Comparison of ENCODE assay signal across 14 cellular contexts in the genomic region with DNA sequence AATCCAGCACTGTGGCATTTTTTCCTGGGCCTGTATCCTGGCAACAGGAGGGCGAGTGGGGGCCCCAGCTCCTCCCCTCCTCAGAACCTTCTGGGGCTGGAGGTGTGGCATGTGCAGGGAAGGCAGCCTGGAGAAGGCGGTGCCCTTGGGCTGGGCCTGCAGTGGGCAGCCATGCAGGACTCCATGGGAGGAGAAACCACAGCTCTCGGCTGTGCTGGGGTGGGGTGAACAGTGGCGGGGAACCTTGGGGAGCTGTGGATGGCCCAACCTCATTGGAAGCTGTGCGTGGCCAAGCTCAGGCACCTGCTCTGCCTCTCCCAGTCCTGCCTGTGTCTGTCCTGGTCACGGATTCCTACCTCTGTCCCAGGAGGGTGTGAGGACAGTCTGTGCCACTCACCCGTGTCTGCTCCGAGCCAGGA. TPM values are rescaled to one million over a fixed set of nuclear protein-coding genes. Genes with fewer than 3 reads are reported as not detected.
DNase-seq lines count a peak whose midpoint lies in the region; ATAC-seq, FAIRE-seq and TF ChIP-seq lines count a peak whose summit lies in the region.
"Had no signal": no experiment of that assay in that cellular context is flagged by ENCODE, and none has a peak within 500 bp of the region (broad histone marks: within the 10 kb centered on the region; RNA-seq: fewer than 3 reads in every experiment).

No MANE protein-coding gene starts in this region.

- no peaks in the 10 kb centered on the region for H3K27me3 Mint-ChIP-seq in Calu3 (ENCODE audit: unreplicated experiment)
- H3K27me3 Mint-ChIP-seq: activated B cell treated with CpG ODN at 0.5 μM for 24 hours; stimulated activated naive CD8-positive, alpha-beta T cell treated with anti-CD3 and anti-CD28 coated beads, Interleukin-15, amount 100 ng/mL, for 72 hours had no signal

- H3K36me3 Mint-ChIP-seq in Calu3 (ENCODE audit: insufficient read depth, unreplicated experiment) = peaks cover 6% of the 10 kb centered on the region

- no peak overlapping the region for H2AFZ ChIP-seq in HepG2 (ENCODE audit: low read length)

- no peak overlapping the region for H3K4me2 ChIP-seq in HepG2 (ENCODE audit: low read depth, low read length)

- H3K4me3 Mint-ChIP-seq in Calu3 (ENCODE audit: low read depth, unreplicated experiment) = no peak overlapping the region
- H3K4me3 Mint-ChIP-seq: activated B cell treated with CpG ODN at 0.5 μM for 24 hours; HFFc6; stimulated activated naive CD8-positive, alpha-beta T cell treated with anti-CD3 and anti-CD28 coated beads, Interleukin-15, amount 100 ng/mL, for 72 hours had no signal

- H3K27me3 ChIP-seq in HepG2 (ENCODE audit: control insufficient read depth in 1 of 2, insufficient read depth in 2 of 2, low read length in 2 of 2) (no peaks in the 10 kb centered on the region), tibial artery (no peaks in the 10 kb centered on the region)

- no peak for TF ChIP-seq CTCF in coronary artery (IDR thresholded peaks at IDR 0.05)
- TF ChIP-seq CTCF in HepG2 (CRISPR knock-in tag; IDR thresholded peaks at IDR 0.05) = no peak
- TF ChIP-seq CTCF in tibial artery (IDR thresholded peaks at IDR 0.05) = no peak
- no peak for TF ChIP-seq CTCF in Calu3 (IDR thresholded peaks at IDR 0.05; ENCODE audit: unreplicated experiment)

- peaks cover 91% of the 10 kb centered on the region for H3K79me2 ChIP-seq in HepG2 (ENCODE audit: insufficient read depth, low read length)

- peak overlapping the region; percentile 68 for H3K4me3 ChIP-seq in coronary artery
- no peak overlapping the region for H3K4me3 ChIP-seq in HepG2 (replicated peaks in 1 of 3; ENCODE audit: insufficient read depth in 1 of 3, low read depth in 2 of 3, low read length in 3 of 3)
- H3K4me3 ChIP-seq in tibial artery = peak overlapping the region; percentile 28 to 34
- H3K4me3 ChIP-seq: GM12878 had no signal

- CTCF ChIA-PET in HepG2 (lab: Yijun Ruan, JAX; ENCODE audit: low intra/inter-chr PET ratio, low total read pairs) (no interaction called here), Calu3 (lab: Charles Lee) (no interaction called here)

- H4K20me1 ChIP-seq in HepG2 (ENCODE audit: insufficient read depth, low read length) = peaks cover 37% of the 10 kb centered on the region; the same call in 1 of the 2 replicates

- intact Hi-C loops in HepG2 (cut with micrococcal nuclease; ENCODE audit: unreplicated experiment) (no loop called here), tibial artery (cut with DNase I; ENCODE audit: low total_unique reads) (loop anchor here (5.0 kb wide), 1 partner anchor 118 kb away; no protein-coding TSS in a partner anchor), Calu3 (cut with micrococcal nuclease; ENCODE audit: unreplicated experiment) (no loop called here)

- no peak for TF ChIP-seq EP300 in HepG2 (IDR thresholded peaks at IDR 0.05; ENCODE audit: low read depth in 2 of 2, low read length in 2 of 2)
- TF ChIP-seq EP300 in HepG2 (CRISPR knock-in tag; IDR thresholded peaks at IDR 0.05; ENCODE audit: borderline replicate concordance) = no peak

- peaks cover 0 to 2% of the 10 kb centered on the region in 2 experiments; a peak in 3 of 5 replicates for H3K36me3 ChIP-seq in HepG2 (replicated peaks in 1 of 2; ENCODE audit: control insufficient read depth in 1 of 2, insufficient read depth in 2 of 2, low read length in 2 of 2)
- no peaks in the 10 kb centered on the region for H3K36me3 ChIP-seq in tibial artery

- POLR2A ChIA-PET in HepG2 (lab: Yijun Ruan, JAX) = interaction anchor here (0.9 to 8.9 kb wide), 3 partner anchors 10 to 97 kb away, joined by 3 to 210 read pairs (median 3); no protein-coding TSS in a partner anchor

- ATAC-seq in HepG2 (no peak), GM21390 (IDR thresholded peaks at IDR 0.05; ENCODE audit: unreplicated experiment) (no peak)
- ATAC-seq: GM12878; stimulated activated naive CD8-positive, alpha-beta T cell treated with anti-CD3 and anti-CD28 coated beads, Interleukin-15, amount 100 ng/mL, for 72 hours had no signal

- WGBS in HepG2 (ENCODE audit: low lambda C conversion rate) = 100% methylated on average over 2 of the region's 8 CpGs

- H3K27ac Mint-ChIP-seq in Calu3 (ENCODE audit: unreplicated experiment) = no peak overlapping the region
- H3K27ac Mint-ChIP-seq: activated B cell treated with CpG ODN at 0.5 μM for 24 hours; HFFc6; stimulated activated naive CD8-positive, alpha-beta T cell treated with anti-CD3 and anti-CD28 coated beads, Interleukin-15, amount 100 ng/mL, for 72 hours had no signal

- H3K9ac ChIP-seq in HepG2 (ENCODE audit: insufficient read depth, low read depth, low read length) = 0 out of 2 replicates have a peak overlapping the region, but pooled peaks have one; percentile 8

- peaks cover 15% of the 10 kb centered on the region for H3K4me1 Mint-ChIP-seq in Calu3 (ENCODE audit: low read depth, unreplicated experiment)
- H3K4me1 Mint-ChIP-seq: activated B cell treated with CpG ODN at 0.5 μM for 24 hours; stimulated activated naive CD8-positive, alpha-beta T cell treated with anti-CD3 and anti-CD28 coated beads, Interleukin-15, amount 100 ng/mL, for 72 hours had no signal

- TF ChIP-seq POLR2A in HepG2 (IDR thresholded peaks at IDR 0.05; ENCODE audit: insufficient read depth in 1 of 2, low read depth in 2 of 2, low read length in 2 of 2) = no peak

- H3K27ac ChIP-seq in coronary artery (peak overlapping the region; percentile 88 to 97), HepG2 (ENCODE audit: extremely low read length, insufficient read depth, low read length) (peak overlapping the region; percentile 26), tibial artery (peak overlapping the region; percentile 89 to 98)

- in situ Hi-C loops in HepG2 (cut with HindIII; ENCODE audit: extremely low pct_ligation_motif_present, low pct_unique_long_range_greater_than_20kb) = no loop called here

- peaks cover 73% of the 10 kb centered on the region for H3K4me1 ChIP-seq in HepG2 (ENCODE audit: insufficient read depth, low read length)
- H3K4me1 ChIP-seq in tibial artery = peaks cover 0 to 100% (median 87%) of the 10 kb centered on the region in 4 donors

- DNase-seq in NCI-H2196 treated with DMSO at 0.1 percent for 48 hours (lab: John Stamatoyannopoulos, UW; ENCODE audit: unreplicated experiment) = peak; percentile 38
- peak; percentile 93 for DNase-seq in coronary artery (ENCODE audit: low spot score)
- no peak for DNase-seq in HepG2 (ENCODE audit: low spot score)
- DNase-seq in tibial artery = peak in 1 of 2 donors; percentile 91
- DNase-seq in activated T-cell treated with anti-CD3 and anti-CD28 coated beads for 4 hours = no peak
- DNase-seq in Calu3 = no peak
- DNase-seq: activated B cell treated with CpG ODN at 0.5 μM for 24 hours; HFFc6; NCI-H446 treated with DMSO at 0.1 percent for 48 hours; stimulated activated CD4-positive, alpha-beta T cell treated with anti-CD3 and anti-CD28 coated beads, Interleukin-4, amount 100 ng/mL, for 1 hour; stimulated activated naive CD8-positive, alpha-beta T cell treated with anti-CD3 and anti-CD28 coated beads, Interleukin-15, amount 100 ng/mL, for 72 hours had no signal

- H3K9me3 ChIP-seq in HepG2 (ENCODE audit: low read length) (no peaks in the 10 kb centered on the region), tibial artery (no peaks in the 10 kb centered on the region)

- no peak for TF ChIP-seq RAD21 in HepG2 (CRISPR knock-in tag; IDR thresholded peaks at IDR 0.05)

- BruUV-seq in HepG2 (replicated peaks; lab: Mats Ljungman, UMichigan) = no TSS peak
- no TSS peak for BruUV-seq in Calu3 (replicated peaks; lab: Mats Ljungman, UMichigan)

- FAIRE-seq in HepG2 (lab: Jason Lieb, UNC) = no peak
- FAIRE-seq: D721Med, GM12878 had no signal

- H3K9me3 Mint-ChIP-seq in Calu3 (ENCODE audit: low read depth, unreplicated experiment) = no peaks in the 10 kb centered on the region
- H3K9me3 Mint-ChIP-seq: activated B cell treated with CpG ODN at 0.5 μM for 24 hours; HFFc6; stimulated activated naive CD8-positive, alpha-beta T cell treated with anti-CD3 and anti-CD28 coated beads, Interleukin-15, amount 100 ng/mL, for 72 hours had no signal

RNA-seq across cellular contexts. Expression of a gene that starts 15.7 kb away (rescaled TPM):
- total RNA-seq in HepG2 (2016; rRNA removed; fragmentation: Illumina TruSeq; extraction: Trizol) (21.2 and 102 TPM in 2 replicates), Calu3 (2022) (54.5 and 82.9 TPM in 2 replicates)
- total RNA-seq in HepG2 (2016; cell fraction: cytosol; rRNA removed; fragmentation: Illumina TruSeq; extraction: Trizol; ENCODE audit: low read depth) = 5.5 and 5.6 TPM in 2 replicates
- total RNA-seq in HepG2 (2016; cell fraction: insoluble cytoplasmic fraction; rRNA removed; fragmentation: Illumina TruSeq; extraction: Trizol) = 18.4 and 106 TPM in 2 replicates
- 10.8 and 11.6 TPM in 2 replicates for total RNA-seq in HepG2 (2016; cell fraction: membrane; rRNA removed; fragmentation: Illumina TruSeq; extraction: Trizol)
- total RNA-seq in HepG2 (2016; cell fraction: nucleus; rRNA removed; fragmentation: Illumina TruSeq; extraction: Trizol) = 122 and 150 TPM in 2 replicates
- 79.0 and 128 TPM in 2 replicates for polyA plus RNA-seq in HepG2 (2011; rRNA removed)
- 51.6 and 89.8 TPM in 2 replicates for polyA plus RNA-seq in HepG2 (2011; cell fraction: cytosol; rRNA removed)
- 1,622 and 2,194 TPM in 2 replicates for polyA plus RNA-seq in HepG2 (2011; cell fraction: nucleus; rRNA removed)
- polyA plus RNA-seq in HepG2 (2012) = 59.0 and 129 TPM in 2 replicates
- 4.3 and 4.4 TPM in 2 replicates for polyA plus RNA-seq in HepG2 (2016; cell fraction: cytosol; fragmentation: Illumina TruSeq; extraction: Trizol; ENCODE audit: low read depth)
- 20.7 and 26.9 TPM in 2 replicates for polyA plus RNA-seq in HepG2 (2016; cell fraction: insoluble cytoplasmic fraction; fragmentation: Illumina TruSeq; extraction: Trizol; ENCODE audit: low read depth)
- 5.0 and 6.2 TPM in 2 replicates for polyA plus RNA-seq in HepG2 (2016; cell fraction: membrane; fragmentation: Illumina TruSeq; extraction: Trizol; ENCODE audit: low read depth)
- 308 and 331 TPM in 2 replicates for polyA plus RNA-seq in HepG2 (2016; cell fraction: nucleus; fragmentation: Illumina TruSeq; extraction: Trizol; ENCODE audit: insufficient read depth, low read depth)
- polyA minus RNA-seq in HepG2 (2011; rRNA and poly(A)+ RNA removed; ENCODE audit: low replicate concordance) = 0.09 and 44.3 TPM in 2 replicates
- polyA minus RNA-seq in HepG2 (2011; cell fraction: cytosol; rRNA and poly(A)+ RNA removed) = 36.9 and 37.7 TPM in 2 replicates
- polyA minus RNA-seq in HepG2 (2011; cell fraction: nucleus; rRNA and poly(A)+ RNA removed) = 46.7 and 51.1 TPM in 2 replicates

Comparison
In these comparisons a context has a peak if more than half of its experiments do, and no peak if none do; other contexts are left out.
1. DNase-seq: peak in NCI-H2196 treated with DMSO at 0.1 percent for 48 hours (single experiment) and coronary artery (single experiment); none in HepG2 (single experiment), activated T-cell treated with anti-CD3 and anti-CD28 coated beads for 4 hours (single experiment) and Calu3 (single experiment).
2. H3K27ac ChIP-seq: peak in every context shown above with its lines; median percentile 94 in tibial artery; 92 in coronary artery; 26 in HepG2.
3. H3K4me3 ChIP-seq: peak in coronary artery (single experiment) and tibial artery (2 of 2); none in HepG2 (0 of 3).